Comparison of ENCODE assay signal across 2 cellular contexts in genomic region chr19:46776927-46777911, GRCh38.
TF ChIP-seq lines count a peak whose summit lies in the region.

No MANE protein-coding gene starts in this region.

TF ChIP-seq in SK-N-SH, 30 proteins besides CTCF, POLR2A, EP300 and RAD21:
- no peak for TF ChIP-seq PBX3 (IDR thresholded peaks at IDR 0.05)
- TF ChIP-seq RCOR1 (IDR thresholded peaks at IDR 0.05; ENCODE audit: low read length): no peak
- no peak for TF ChIP-seq FOXM1 (IDR thresholded peaks at IDR 0.05; ENCODE audit: low read depth)
- no peak for TF ChIP-seq IRF3 (IDR thresholded peaks at IDR 0.05; ENCODE audit: low read depth, low read length)
- no peak for TF ChIP-seq NRF1 (IDR thresholded peaks at IDR 0.05; ENCODE audit: low read depth, low read length)
- no peak for TF ChIP-seq TEAD4 (IDR thresholded peaks at IDR 0.05; ENCODE audit: borderline replicate concordance, insufficient read depth)

TF ChIP-seq in SK-N-SH treated with all-trans-retinoic acid at 6 μM for 48 hours, 23 proteins besides CTCF, POLR2A, EP300 and RAD21:
- TF ChIP-seq TCF4 (CRISPR knock-in tag; IDR thresholded peaks at IDR 0.05; ENCODE audit: borderline replicate concordance): no peak
- TF ChIP-seq ZNF8 (CRISPR knock-in tag; IDR thresholded peaks at IDR 0.05): no peak
- TF ChIP-seq OSR1 (CRISPR knock-in tag; IDR thresholded peaks at IDR 0.05): no peak
- no peak for TF ChIP-seq TSHZ2 (CRISPR knock-in tag; IDR thresholded peaks at IDR 0.05)
- TF ChIP-seq CSRNP3 (CRISPR knock-in tag; IDR thresholded peaks at IDR 0.05): no peak
- TF ChIP-seq GLIS3 (CRISPR knock-in tag; IDR thresholded peaks at IDR 0.05): no peak
- TF ChIP-seq CREB5 (CRISPR knock-in tag; IDR thresholded peaks at IDR 0.05; ENCODE audit: low read depth): no peak
- TF ChIP-seq ARNTL (CRISPR knock-in tag; IDR thresholded peaks at IDR 0.05; ENCODE audit: borderline replicate concordance, low read depth): no peak
- no peak for TF ChIP-seq ZFP30 (CRISPR knock-in tag; IDR thresholded peaks at IDR 0.05)
